ENCODE assay signal across 16 cellular contexts in the genomic region with DNA sequence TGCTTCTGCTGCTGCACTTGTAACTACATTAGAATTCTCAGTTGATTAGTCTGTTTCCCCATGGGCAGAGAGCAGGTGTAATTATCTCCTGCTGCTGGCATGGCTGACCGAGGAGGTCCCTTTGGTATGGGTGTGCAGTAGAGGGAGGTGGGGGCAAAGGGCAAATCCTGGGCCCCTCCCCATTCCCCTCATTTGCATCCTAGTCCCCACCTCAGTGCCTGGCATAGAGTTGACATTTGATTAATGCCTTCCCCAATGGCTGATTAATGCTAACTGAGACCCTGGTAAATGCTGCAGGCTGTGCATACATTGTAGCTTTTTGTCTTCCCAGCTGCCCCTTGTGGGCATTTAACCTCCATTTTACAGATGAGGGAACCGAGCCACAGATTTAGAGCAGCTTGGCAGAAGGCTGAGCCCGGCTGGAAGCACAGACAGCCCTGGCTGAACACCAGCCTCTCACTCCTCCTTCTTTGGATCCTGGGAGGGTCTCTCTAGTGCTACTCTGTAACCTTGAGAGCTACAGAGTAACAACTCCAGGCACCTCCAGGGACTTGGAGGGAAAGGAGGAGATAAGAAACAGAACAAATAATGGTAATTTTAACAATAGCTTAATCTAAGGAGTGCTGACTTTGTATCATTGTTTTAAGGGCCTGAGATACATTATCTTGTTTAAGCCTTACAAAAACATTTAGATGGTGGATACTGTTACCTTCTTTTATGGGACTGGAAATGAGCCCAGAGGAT. TPM values are rescaled to one million over a fixed set of nuclear protein-coding genes. Genes with fewer than 3 reads are reported as not detected.
DNase-seq lines count a peak whose midpoint lies in the region; ATAC-seq and TF ChIP-seq lines count a peak whose summit lies in the region.
"Had no signal": no experiment of that assay in that cellular context is flagged by ENCODE, and none has a peak within 500 bp of the region (broad histone marks: within the 10 kb centered on the region; RNA-seq: fewer than 3 reads in every experiment).

No MANE protein-coding gene starts in this region.

- peaks cover 14 to 89% (median 57%) of the 10 kb centered on the region in 11 experiments; a peak in 21 of 22 replicates for H4K20me1 ChIP-seq in BLaER1 treated with 17β-estradiol and CSF1 and Interleukin-3, amounts not matched to agents 10 nM and 100 nM

- ATAC-seq in GM21529 (IDR thresholded peaks at IDR 0.05; ENCODE audit: unreplicated experiment) (peak; percentile 30), Panc1 (0 out of 2 replicates have a peak, but pooled peaks have one; percentile 38), memory B cell (ENCODE audit: low read depth) (peak; percentile 21), HG03045 (IDR thresholded peaks at IDR 0.05; ENCODE audit: unreplicated experiment) (no peak)

- POLR2A ChIA-PET in Panc1 (lab: Charles Lee): no interaction called here
- POLR2A ChIA-PET in GM10248 (lab: Yijun Ruan, JAX): interaction anchor here (0.6 kb wide), 1 partner anchor 22 kb away, joined by 6 read pairs; no protein-coding TSS in a partner anchor

- peak overlapping the region; percentile 96 for H3K27ac Mint-ChIP-seq in memory B cell
- no peak overlapping the region for H3K27ac Mint-ChIP-seq in activated naive CD4-positive, alpha-beta T cell treated with anti-CD3 and anti-CD28 coated beads, Interleukin-2, amount 10 ng/mL, durations not matched to agents 7 days and 5 days
- H3K27ac Mint-ChIP-seq: HFFc6 had no signal

- no peak overlapping the region for H3K27ac ChIP-seq in BLaER1 treated with 17β-estradiol and CSF1 and Interleukin-3, amounts not matched to agents 10 nM and 100 nM
- no peak overlapping the region for H3K27ac ChIP-seq in Panc1 (ENCODE audit: low read length)
- H3K27ac ChIP-seq: coronary artery, SK-N-MC, VCaP had no signal

- peak overlapping the region in 6 of 11 experiments; percentile 3 to 37 (median 18); a peak in 2 of 22 replicates for H3K9ac ChIP-seq in BLaER1 treated with 17β-estradiol and CSF1 and Interleukin-3, amounts not matched to agents 10 nM and 100 nM

- H3K4me3 ChIP-seq in BLaER1 treated with 17β-estradiol and CSF1 and Interleukin-3, amounts not matched to agents 10 nM and 100 nM: no peak overlapping the region
- H3K4me3 ChIP-seq in Panc1 (ENCODE audit: low read depth in 2 of 2, low read length in 2 of 2): no peak overlapping the region
- H3K4me3 ChIP-seq: coronary artery, SK-N-MC had no signal

- peaks cover 24 to 46% (median 36%) of the 10 kb centered on the region in 11 experiments for H3K36me3 ChIP-seq in BLaER1 treated with 17β-estradiol and CSF1 and Interleukin-3, amounts not matched to agents 10 nM and 100 nM
- H3K36me3 ChIP-seq in Panc1 (ENCODE audit: control insufficient read depth, insufficient read depth, low read length): no peaks in the 10 kb centered on the region

- no peaks in the 10 kb centered on the region for H3K27me3 Mint-ChIP-seq in memory B cell
- H3K27me3 Mint-ChIP-seq in activated naive CD4-positive, alpha-beta T cell treated with anti-CD3 and anti-CD28 coated beads, Interleukin-2, amount 10 ng/mL, durations not matched to agents 7 days and 5 days: peaks cover 67% of the 10 kb centered on the region

- peaks cover 52 to 72% (median 64%) of the 10 kb centered on the region in 10 experiments for H3K4me1 ChIP-seq in BLaER1 treated with 17β-estradiol and CSF1 and Interleukin-3, amounts not matched to agents 10 nM and 100 nM
- H3K4me1 ChIP-seq in Panc1 (ENCODE audit: control insufficient read depth, insufficient read depth, low read length): no peaks in the 10 kb centered on the region; the same call in 1 of the 2 replicates

- H3K9me3 ChIP-seq in BLaER1 treated with 17β-estradiol and CSF1 and Interleukin-3, amounts not matched to agents 10 nM and 100 nM (replicated peaks in 1 of 11): no peaks in the 10 kb centered on the region
- no peaks in the 10 kb centered on the region for H3K9me3 ChIP-seq in Panc1 (ENCODE audit: control insufficient read depth, insufficient read depth, low read depth, low read length)

- intact Hi-C loops in Panc1 (cut with micrococcal nuclease; ENCODE audit: unreplicated experiment): loop anchor here (10.0 kb wide), 1 partner anchor 91 kb away; no protein-coding TSS in a partner anchor

- CTCF ChIA-PET in Panc1 (lab: Charles Lee) (no interaction called here), GM10248 (lab: Yijun Ruan, JAX) (interaction anchor here (1.0 to 3.5 kb wide), 4 partner anchors 11 to 90 kb away, joined by 3 to 14 read pairs (median 4); no protein-coding TSS in a partner anchor)
- CTCF ChIA-PET in activated naive CD4-positive, alpha-beta T cell treated with anti-CD3 and anti-CD28 coated beads, Interleukin-2, amount 10 ng/mL, durations not matched to agents 7 days and 5 days (lab: Charles Lee): no interaction called here

- H3K4me1 Mint-ChIP-seq in memory B cell: peaks cover 68% of the 10 kb centered on the region
- H3K4me1 Mint-ChIP-seq in activated naive CD4-positive, alpha-beta T cell treated with anti-CD3 and anti-CD28 coated beads, Interleukin-2, amount 10 ng/mL, durations not matched to agents 7 days and 5 days: peaks cover 5% of the 10 kb centered on the region

- no TSS peak for BruUV-seq in Panc1 (replicated peaks; lab: Mats Ljungman, UMichigan)

- H3K27me3 ChIP-seq in BLaER1 treated with 17β-estradiol and CSF1 and Interleukin-3, amounts not matched to agents 10 nM and 100 nM: peaks cover 0 to 8% (median 0%) of the 10 kb centered on the region in 11 experiments; a peak in 2 of 22 replicates
- no peaks in the 10 kb centered on the region for H3K27me3 ChIP-seq in Panc1 (ENCODE audit: control insufficient read depth, insufficient read depth, low read length)

- peak overlapping the region; percentile 81 for H3K4me3 Mint-ChIP-seq in memory B cell
- H3K4me3 Mint-ChIP-seq in activated naive CD4-positive, alpha-beta T cell treated with anti-CD3 and anti-CD28 coated beads, Interleukin-2, amount 10 ng/mL, durations not matched to agents 7 days and 5 days: no peak overlapping the region
- H3K4me3 Mint-ChIP-seq: HFFc6 had no signal

- H3K4me2 ChIP-seq in BLaER1 treated with 17β-estradiol and CSF1 and Interleukin-3, amounts not matched to agents 10 nM and 100 nM: peak overlapping the region; percentile 49 to 98 (median 74)

- no peak for DNase-seq in Panc1 (ENCODE audit: low read depth, low spot score)
- DNase-seq in memory B cell (ENCODE audit: low spot score in 2 of 2): no peak
- no peak for DNase-seq in GM10248 (ENCODE audit: extremely low spot score)
- no peak for DNase-seq in activated naive CD4-positive, alpha-beta T cell treated with anti-CD3 and anti-CD28 coated beads, Interleukin-2, amount 10 ng/mL, durations not matched to agents 7 days and 5 days
- DNase-seq in cortex of kidney (lab: John Stamatoyannopoulos, UW): no peak
- DNase-seq: HFFc6; NCI-H1694 treated with DMSO at 0.1 percent for 48 hours; NCI-H748 treated with DMSO at 0.1 percent for 48 hours; stimulated activated CD4-positive, alpha-beta T cell treated with anti-CD3 and anti-CD28 coated beads, Interleukin-4, amount 100 ng/mL, for 24 hours; stimulated activated naive CD4-positive, alpha-beta T cell had no signal

- peaks cover 31% of the 10 kb centered on the region for H3K36me3 Mint-ChIP-seq in memory B cell
- no peaks in the 10 kb centered on the region for H3K36me3 Mint-ChIP-seq in activated naive CD4-positive, alpha-beta T cell treated with anti-CD3 and anti-CD28 coated beads, Interleukin-2, amount 10 ng/mL, durations not matched to agents 7 days and 5 days

- H3K9me3 Mint-ChIP-seq in memory B cell: no peaks in the 10 kb centered on the region
- H3K9me3 Mint-ChIP-seq in activated naive CD4-positive, alpha-beta T cell treated with anti-CD3 and anti-CD28 coated beads, Interleukin-2, amount 10 ng/mL, durations not matched to agents 7 days and 5 days: no peaks in the 10 kb centered on the region
- H3K9me3 Mint-ChIP-seq: HFFc6 had no signal

- in situ Hi-C loops in Panc1 (cut with HindIII; ENCODE audit: low pct_unique_long_range_greater_than_20kb, low sequenced_read_pairs): no loop called here

- TF ChIP-seq CTCF in Panc1 (IDR thresholded peaks at IDR 0.05): no peak
- TF ChIP-seq CTCF in GM10248 (IDR thresholded peaks at IDR 0.05; ENCODE audit: control extremely low read depth, extremely low read depth, low read depth, missing control alignments): no peak

RNA-seq across cellular contexts. Expression of gene PLCG2, which starts 5.1 kb away (rescaled TPM):
- 10.8 TPM for total RNA-seq in Panc1 (2021; ENCODE audit: unreplicated experiment)
- 5.4 TPM for polyA plus RNA-seq in Panc1 (2012; ENCODE audit: insufficient read length)
